In the genomic region with DNA sequence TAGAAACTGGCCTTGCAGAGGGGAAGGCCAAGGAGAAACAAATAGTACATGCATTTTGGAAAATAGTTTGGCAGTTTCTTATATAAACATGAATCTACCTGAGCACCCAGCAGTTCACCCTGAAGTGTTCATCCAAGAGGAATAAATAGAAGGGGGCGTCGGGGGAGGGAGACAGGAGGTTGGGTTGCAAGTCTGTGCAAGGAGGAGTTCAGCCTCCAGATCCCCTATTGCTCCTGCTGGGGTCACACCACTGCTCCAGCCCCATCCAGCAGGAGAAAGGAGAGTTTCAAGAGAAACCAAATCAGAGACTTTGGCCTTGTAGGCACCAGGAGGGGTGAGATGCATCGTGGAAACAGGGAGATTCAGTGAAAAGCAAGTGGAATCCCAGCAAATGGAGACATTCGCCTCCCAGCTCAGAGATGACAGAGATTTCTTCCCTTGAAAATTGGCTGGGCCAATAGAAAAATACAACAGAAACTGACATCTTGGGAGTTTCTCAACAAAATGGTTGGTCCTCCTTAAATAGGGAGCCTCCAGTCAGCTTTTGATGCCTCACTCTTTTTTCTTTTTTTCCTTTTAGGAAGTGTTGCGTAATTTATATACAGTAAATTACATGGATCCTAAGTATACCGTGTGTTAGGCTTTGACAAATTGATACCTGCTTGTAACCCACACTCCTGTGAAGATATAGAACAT, we compare ENCODE assay signal across 33 cellular contexts. TPM values are rescaled to one million over a fixed set of nuclear protein-coding genes. Genes with fewer than 3 reads are reported as not detected.
"Had no signal": no experiment of that assay in that cellular context is flagged by ENCODE, and none has a peak within 500 bp of the region (broad histone marks: within the 10 kb centered on the region; RNA-seq: fewer than 3 reads in every experiment).

No MANE protein-coding gene starts in this region.

- H3K36me3 Mint-ChIP-seq: activated naive CD4-positive, alpha-beta T cell treated with anti-CD3 and anti-CD28 coated beads, Interleukin-2, amount 50 U/mL, for 24 hours; immature natural killer cell; stimulated activated effector memory CD8-positive, alpha-beta T cell treated with anti-CD3 and anti-CD28 coated beads, Interleukin-12 subunit alpha, Interleukin-12 subunit beta, amount 100 ng/mL, for 72 hours had no signal

- H3K27ac ChIP-seq: esophagus muscularis mucosa, foreskin keratinocyte, heart left ventricle, neutrophil, ovary, right lobe of liver, skin epidermis, upper lobe of right lung, VCaP had no signal

- H3K9me3 ChIP-seq: mucosa of descending colon, neutrophil, ovary, right lobe of liver, upper lobe of right lung had no signal

- H3K36me3 ChIP-seq: esophagus muscularis mucosa, heart left ventricle, neutrophil, ovary, right lobe of liver, upper lobe of right lung had no signal

- DNase-seq: activated CD8-positive, alpha-beta memory T cell treated with anti-CD3 and anti-CD28 coated beads for 24 hours; activated gamma-delta T cell; activated naive CD8-positive, alpha-beta T cell treated with anti-CD3 and anti-CD28 coated beads, Interleukin-2, amount 50 U/mL, for 24 hours; amygdala; caudate nucleus; foreskin keratinocyte; hypothalamus; immature natural killer cell; kidney glomerular epithelial cell; mesendoderm; mucosa of descending colon; nephron progenitor cell; stimulated activated CD4-positive, alpha-beta T cell treated with anti-CD3 and anti-CD28 coated beads, Interleukin-4, amount 100 ng/mL, for 24 hours; substantia nigra; T-helper 9 cell; upper lobe of right lung had no signal

- H3K4me1 ChIP-seq: esophagus muscularis mucosa, foreskin keratinocyte, heart left ventricle, right lobe of liver, upper lobe of right lung had no signal

- H3K27me3 ChIP-seq: heart left ventricle, ovary, right lobe of liver, upper lobe of right lung had no signal

- H3K4me1 Mint-ChIP-seq: activated naive CD4-positive, alpha-beta T cell treated with anti-CD3 and anti-CD28 coated beads, Interleukin-2, amount 50 U/mL, for 24 hours; activated naive CD8-positive, alpha-beta T cell treated with anti-CD3 and anti-CD28 coated beads, Interleukin-2, amount 50 U/mL, for 24 hours; immature natural killer cell; nephron progenitor cell; stimulated activated effector memory CD8-positive, alpha-beta T cell treated with anti-CD3 and anti-CD28 coated beads, Interleukin-12 subunit alpha, Interleukin-12 subunit beta, amount 100 ng/mL, for 72 hours had no signal

- H3K4me3 Mint-ChIP-seq: activated naive CD4-positive, alpha-beta T cell treated with anti-CD3 and anti-CD28 coated beads, Interleukin-2, amount 50 U/mL, for 24 hours; activated naive CD8-positive, alpha-beta T cell treated with anti-CD3 and anti-CD28 coated beads, Interleukin-2, amount 50 U/mL, for 24 hours; immature natural killer cell; nephron progenitor cell; stimulated activated effector memory CD8-positive, alpha-beta T cell treated with anti-CD3 and anti-CD28 coated beads, Interleukin-12 subunit alpha, Interleukin-12 subunit beta, amount 100 ng/mL, for 72 hours; stimulated activated naive CD8-positive, alpha-beta T cell treated with anti-CD3 and anti-CD28 coated beads, Interleukin-15, Interleukin-2, amounts not matched to agents 100 ng/mL and 50 ng/mL, for 24 hours had no signal

- ATAC-seq: activated naive CD8-positive, alpha-beta T cell treated with anti-CD3 and anti-CD28 coated beads, Interleukin-2, amount 50 U/mL, for 24 hours; foreskin keratinocyte; heart left ventricle; left lobe of liver; mucosa of descending colon; right lobe of liver; stimulated activated effector memory CD8-positive, alpha-beta T cell treated with anti-CD3 and anti-CD28 coated beads, Interleukin-12 subunit alpha, Interleukin-12 subunit beta, amount 100 ng/mL, for 72 hours; upper lobe of right lung had no signal

- H3K9me3 Mint-ChIP-seq: activated naive CD4-positive, alpha-beta T cell treated with anti-CD3 and anti-CD28 coated beads, Interleukin-2, amount 50 U/mL, for 24 hours; activated naive CD8-positive, alpha-beta T cell treated with anti-CD3 and anti-CD28 coated beads, Interleukin-2, amount 50 U/mL, for 24 hours; immature natural killer cell; stimulated activated effector memory CD8-positive, alpha-beta T cell treated with anti-CD3 and anti-CD28 coated beads, Interleukin-12 subunit alpha, Interleukin-12 subunit beta, amount 100 ng/mL, for 72 hours; stimulated activated naive CD8-positive, alpha-beta T cell treated with anti-CD3 and anti-CD28 coated beads, Interleukin-15, Interleukin-2, amounts not matched to agents 100 ng/mL and 50 ng/mL, for 24 hours had no signal

- H3K4me3 ChIP-seq: esophagus muscularis mucosa, heart left ventricle, lung, mucosa of descending colon, ovary, right lobe of liver, skin epidermis, upper lobe of right lung had no signal

- H3K27ac Mint-ChIP-seq: activated naive CD4-positive, alpha-beta T cell treated with anti-CD3 and anti-CD28 coated beads, Interleukin-2, amount 50 U/mL, for 24 hours; activated naive CD8-positive, alpha-beta T cell treated with anti-CD3 and anti-CD28 coated beads, Interleukin-2, amount 50 U/mL, for 24 hours; immature natural killer cell; nephron progenitor cell; progenitor cell of endocrine pancreas; stimulated activated effector memory CD8-positive, alpha-beta T cell treated with anti-CD3 and anti-CD28 coated beads, Interleukin-12 subunit alpha, Interleukin-12 subunit beta, amount 100 ng/mL, for 72 hours; stimulated activated naive CD8-positive, alpha-beta T cell treated with anti-CD3 and anti-CD28 coated beads, Interleukin-15, Interleukin-2, amounts not matched to agents 100 ng/mL and 50 ng/mL, for 24 hours had no signal

RNA-seq across cellular contexts. Expression of gene OTOG, which starts 34.1 kb away (rescaled TPM):
- total RNA-seq: chondrocyte; esophagus muscularis mucosa; foreskin keratinocyte; heart left ventricle; left lobe of liver; ovary; renal cortical epithelial cell; right lobe of liver; T-helper 1 cell treated with Interleukin-12 subunit alpha and Interleukin-12 subunit beta and Interleukin-4 antibody, amounts not matched to agents 30 ng/mL and 1 ng/mL, for 36 hours; upper lobe of right lung had no signal
- polyA plus RNA-seq: foreskin keratinocyte, heart left ventricle, immature natural killer cell, lung, ovary had no signal

RNA-seq across cellular contexts. Expression of gene USH1C, which starts 37.0 kb away (rescaled TPM):
- total RNA-seq: esophagus muscularis mucosa; foreskin keratinocyte; myocyte; T-helper 1 cell treated with Interleukin-12 subunit alpha and Interleukin-12 subunit beta and Interleukin-4 antibody, amounts not matched to agents 30 ng/mL and 1 ng/mL, for 36 hours; upper lobe of right lung had no signal
- polyA plus RNA-seq: foreskin keratinocyte, immature natural killer cell had no signal
